8 cellular contexts compared by ENCODE assay signal in genomic region chr22:37824674-37825641, GRCh38. TPM values are rescaled to one million over a fixed set of nuclear protein-coding genes. Genes with fewer than 3 reads are reported as not detected.
DNase-seq lines count a peak whose midpoint lies in the region; ATAC-seq and TF ChIP-seq lines count a peak whose summit lies in the region.

No MANE protein-coding gene starts in this region.

- no peak overlapping the region for H2BK5ac ChIP-seq in IMR-90 (ENCODE audit: low read depth, low read length, poor library complexity, severe bottlenecking)

- H2BK120ac ChIP-seq in IMR-90 (ENCODE audit: low read depth, low read length) = no peak overlapping the region

- H3K18ac ChIP-seq in IMR-90 (ENCODE audit: low read depth, low read length) = no peak overlapping the region

- no peaks in the 10 kb centered on the region for H3K79me1 ChIP-seq in IMR-90 (ENCODE audit: low read depth in 1 of 2, low read length in 2 of 2)

- POLR2A ChIA-PET in IMR-90 (lab: Charles Lee; ENCODE audit: unreplicated experiment) = no interaction called here

- H3K27me3 ChIP-seq in IMR-90 (ENCODE audit: control insufficient read depth, insufficient read depth, low read length) (peaks cover 27% of the 10 kb centered on the region), MG63 (no peaks in the 10 kb centered on the region)

- no peaks in the 10 kb centered on the region for H3K4me1 ChIP-seq in IMR-90 (ENCODE audit: control insufficient read depth, insufficient read depth, low read length)

- no peak overlapping the region for H3K56ac ChIP-seq in IMR-90 (ENCODE audit: extremely low read depth, insufficient read depth, low read length)

- H3K36me3 ChIP-seq in IMR-90 (ENCODE audit: control insufficient read depth, insufficient read depth, low read length) = peaks cover 2% of the 10 kb centered on the region
- peaks cover 4% of the 10 kb centered on the region for H3K36me3 ChIP-seq in MG63

- H3K27ac ChIP-seq in IMR-90 (ENCODE audit: insufficient read depth, low read length) (no peak overlapping the region), coronary artery (no peak overlapping the region)

- TF ChIP-seq POLR2A in IMR-90 (IDR thresholded peaks at IDR 0.05; ENCODE audit: low read depth, low read length) = no peak

- no peaks in the 10 kb centered on the region for H3K9me3 ChIP-seq in IMR-90 (ENCODE audit: control insufficient read depth, insufficient read depth, low read length)
- no peaks in the 10 kb centered on the region for H3K9me3 ChIP-seq in MG63

- peaks cover 3% of the 10 kb centered on the region for H3K4me1 Mint-ChIP-seq in mesothelial cell of epicardium

- dilution Hi-C loops in IMR-90 (cut with HindIII; ENCODE audit: low sequenced_read_pairs, unreplicated experiment) = no loop called here

- H3K9me3 Mint-ChIP-seq in mesothelial cell of epicardium = no peaks in the 10 kb centered on the region

- H4K8ac ChIP-seq in IMR-90 (ENCODE audit: low read depth in 2 of 2, low read length in 2 of 2) = no peak overlapping the region

- no peak overlapping the region for H2AK5ac ChIP-seq in IMR-90 (ENCODE audit: low read depth, low read length)

- no TSS peak for BruUV-seq in IMR-90 (replicated peaks; lab: Mats Ljungman, UMichigan)

- CTCF ChIA-PET in IMR-90 (lab: Yijun Ruan, JAX) = interaction anchor here (0.7 kb wide), 1 partner anchor 28 kb away, joined by 3 read pairs; no protein-coding TSS in a partner anchor

- H2BK20ac ChIP-seq in IMR-90 (ENCODE audit: low read depth, low read length) = no peak overlapping the region

- in situ Hi-C loops in IMR-90 (cut with MboI; ENCODE audit: low sequenced_read_pairs) = no loop called here

- peak; percentile 61 for ATAC-seq in IMR-90 (ENCODE audit: low read depth)
- no peak for ATAC-seq in GM21447 (IDR thresholded peaks at IDR 0.05; ENCODE audit: unreplicated experiment)
- ATAC-seq in HG02571 (IDR thresholded peaks at IDR 0.05; ENCODE audit: unreplicated experiment) = no peak
- ATAC-seq in HG03159 (IDR thresholded peaks at IDR 0.05; ENCODE audit: unreplicated experiment) = no peak

- intact Hi-C loops in IMR-90 (cut with micrococcal nuclease) = no loop called here

- no peak overlapping the region for H4K5ac ChIP-seq in IMR-90 (ENCODE audit: low read depth, low read length)

- TF ChIP-seq CTCF in AG10803 (conservative IDR thresholded peaks at IDR 0.05; ENCODE audit: low read length) (no peak), IMR-90 (conservative IDR thresholded peaks at IDR 0.05; ENCODE audit: low read depth, low read length) (no peak), coronary artery (IDR thresholded peaks at IDR 0.05) (no peak), mesothelial cell of epicardium (IDR thresholded peaks at IDR 0.05; ENCODE audit: unreplicated experiment) (no peak)

- H3K4me3 Mint-ChIP-seq in mesothelial cell of epicardium = peak overlapping the region; percentile 54

- peak overlapping the region; percentile 62 for H3K4me2 ChIP-seq in IMR-90 (ENCODE audit: low read depth, low read length)

- no peak overlapping the region; the same call in 1 of the 2 replicates for H3K9ac ChIP-seq in IMR-90 (ENCODE audit: low read depth, low read length)

- H2AFZ ChIP-seq in IMR-90 (replicated peaks; ENCODE audit: low read length, poor library complexity) = peak overlapping the region; percentile 87

- DNase-seq in AG10803 (ENCODE audit: low read depth) (no peak), IMR-90 (no peak), coronary artery (ENCODE audit: low spot score) (no peak), mesothelial cell of epicardium (ENCODE audit: low spot score in 2 of 2, unreplicated experiment in 2 of 2) (no peak), MG63 (no peak)

- no peaks in the 10 kb centered on the region for H3K9me1 ChIP-seq in IMR-90 (ENCODE audit: insufficient read depth, low read length)

- H2AK9ac ChIP-seq in IMR-90 (replicated peaks; ENCODE audit: low read depth, low read length, poor library complexity) = peak overlapping the region; percentile 42

- no peak for TF ChIP-seq RAD21 in IMR-90 (IDR thresholded peaks at IDR 0.05; ENCODE audit: low read length)

- H3K4me3 ChIP-seq in AG10803 (ENCODE audit: low read length) (peak overlapping the region; percentile 34; the same call in 1 of the 2 replicates), IMR-90 (ENCODE audit: insufficient read depth, low read depth, low read length) (peak overlapping the region; percentile 47), coronary artery (peak overlapping the region; percentile 65), MG63 (no peak overlapping the region)

- H3K23ac ChIP-seq in IMR-90 (ENCODE audit: low read depth, low read length) = no peak overlapping the region

- H3K27ac Mint-ChIP-seq in mesothelial cell of epicardium = no peak overlapping the region

- WGBS in IMR-90 (ENCODE audit: extremely low coverage in 2 of 2, insufficient read length in 1 of 2), 2 experiments = 17% methylated on average over 55 of the region's 135 CpGs; no CpG with 5 or more reads in 1 of the 2 experiments

- no peak overlapping the region for H2BK15ac ChIP-seq in IMR-90 (ENCODE audit: low read depth, low read length)

- H3K36me3 Mint-ChIP-seq in mesothelial cell of epicardium = peaks cover 8% of the 10 kb centered on the region

- peaks cover 47% of the 10 kb centered on the region for H3K27me3 Mint-ChIP-seq in mesothelial cell of epicardium (ENCODE audit: low read depth)

- H3K14ac ChIP-seq in IMR-90 (replicated peaks; ENCODE audit: low read depth, low read length) = no peak overlapping the region

- no peaks in the 10 kb centered on the region for H4K20me1 ChIP-seq in IMR-90 (ENCODE audit: insufficient read depth, low read length)

- no peak overlapping the region for H3K4ac ChIP-seq in IMR-90 (ENCODE audit: low read depth, low read length)

- no peak overlapping the region for H4K91ac ChIP-seq in IMR-90 (ENCODE audit: insufficient read depth, low read depth, low read length)

TF ChIP-seq in IMR-90, 13 proteins besides CTCF, POLR2A, EP300 and RAD21 (continues in another document):
- TF ChIP-seq MAZ (IDR thresholded peaks at IDR 0.05; ENCODE audit: borderline replicate concordance, low read depth, low read length) = no peak
- no peak for TF ChIP-seq USF2 (IDR thresholded peaks at IDR 0.05; ENCODE audit: low read depth, low read length)
- no peak for TF ChIP-seq MXI1 (IDR thresholded peaks at IDR 0.05; ENCODE audit: borderline replicate concordance, low read depth, low read length)
- TF ChIP-seq RFX5 (IDR thresholded peaks at IDR 0.05; ENCODE audit: low read depth, low read length) = no peak
- no peak for TF ChIP-seq BHLHE40 (IDR thresholded peaks at IDR 0.05; ENCODE audit: low read depth, low read length)
- TF ChIP-seq CEBPB (IDR thresholded peaks at IDR 0.05; ENCODE audit: low read depth, low read length) = no peak
- no peak for TF ChIP-seq CHD1 (IDR thresholded peaks at IDR 0.05; ENCODE audit: low read depth, low read length)
- no peak for TF ChIP-seq SMC3 (IDR thresholded peaks at IDR 0.05; ENCODE audit: low read depth, low read length)
- no peak for TF ChIP-seq ELK1 (IDR thresholded peaks at IDR 0.05; ENCODE audit: borderline replicate concordance, low read depth, low read length)
- no peak for TF ChIP-seq RCOR1 (IDR thresholded peaks at IDR 0.05; ENCODE audit: insufficient replicate concordance, low read length)
- TF ChIP-seq NFE2L2 (IDR thresholded peaks at IDR 0.05; ENCODE audit: low read depth, low read length) = no peak
- no peak for TF ChIP-seq MAFK (IDR thresholded peaks at IDR 0.05; ENCODE audit: low read depth, low read length)

RNA-seq across cellular contexts. Expression of gene GALR3, which starts 1.8 kb away (rescaled TPM):
- total RNA-seq in IMR-90 (2012; rRNA removed) = not detected in 2 replicates
- not detected in 2 replicates for polyA plus RNA-seq in IMR-90 (2012; rRNA removed)
- not detected in 2 replicates for polyA plus RNA-seq in IMR-90 (2012; cell fraction: cytosol; rRNA removed)
- 0.15 TPM in 1 of 2 replicates, not detected in the other for polyA plus RNA-seq in IMR-90 (2012; cell fraction: nucleus; rRNA removed; ENCODE audit: low replicate concordance)
- total RNA-seq in mesothelial cell of epicardium = 0.22 to 0.31 TPM in 2 of 3 replicates, not detected in the other
- not detected in 2 replicates for total RNA-seq in MG63 (2014; rRNA removed; shearing (Covaris generic); ENCODE audit: low replicate concordance)

RNA-seq across cellular contexts. Expression of gene GCAT, which starts 17.2 kb away (rescaled TPM):
- total RNA-seq in IMR-90 (2012; rRNA removed) (25.6 and 32.3 TPM in 2 replicates), mesothelial cell of epicardium (9.8 to 13.2 TPM (median 12.5 TPM) in 3 replicates)
- polyA plus RNA-seq in IMR-90 (2012; rRNA removed) = 20.6 and 26.2 TPM in 2 replicates
- 18.9 and 29.8 TPM in 2 replicates for polyA plus RNA-seq in IMR-90 (2012; cell fraction: cytosol; rRNA removed)
- 15.8 and 38.2 TPM in 2 replicates for polyA plus RNA-seq in IMR-90 (2012; cell fraction: nucleus; rRNA removed; ENCODE audit: low replicate concordance)
- 23.6 and 39.4 TPM in 2 replicates for total RNA-seq in MG63 (2014; rRNA removed; shearing (Covaris generic); ENCODE audit: low replicate concordance)

RNA-seq across cellular contexts. Expression of gene ANKRD54, which starts 19.2 kb away (rescaled TPM):
- total RNA-seq in IMR-90 (2012; rRNA removed) = 18.5 and 20.3 TPM in 2 replicates
- 31.3 and 31.5 TPM in 2 replicates for polyA plus RNA-seq in IMR-90 (2012; rRNA removed)
- 27.1 and 36.8 TPM in 2 replicates for polyA plus RNA-seq in IMR-90 (2012; cell fraction: cytosol; rRNA removed)
- polyA plus RNA-seq in IMR-90 (2012; cell fraction: nucleus; rRNA removed; ENCODE audit: low replicate concordance) = 46.2 and 142 TPM in 2 replicates
- 16.1 to 18.4 TPM (median 17.1 TPM) in 3 replicates for total RNA-seq in mesothelial cell of epicardium
- 40.9 and 61.1 TPM in 2 replicates for total RNA-seq in MG63 (2014; rRNA removed; shearing (Covaris generic); ENCODE audit: low replicate concordance)

RNA-seq across cellular contexts. Expression of gene EIF3L, which starts 24.3 kb away (rescaled TPM):
- total RNA-seq in IMR-90 (2012; rRNA removed) = 464 and 593 TPM in 2 replicates
- polyA plus RNA-seq in IMR-90 (2012; rRNA removed) = 354 and 391 TPM in 2 replicates
- polyA plus RNA-seq in IMR-90 (2012; cell fraction: cytosol; rRNA removed) = 183 and 246 TPM in 2 replicates
- 89.0 and 188 TPM in 2 replicates for polyA plus RNA-seq in IMR-90 (2012; cell fraction: nucleus; rRNA removed; ENCODE audit: low replicate concordance)
- total RNA-seq in mesothelial cell of epicardium = 633 to 642 TPM (median 639 TPM) in 3 replicates
- 303 and 347 TPM in 2 replicates for total RNA-seq in MG63 (2014; rRNA removed; shearing (Covaris generic); ENCODE audit: low replicate concordance)
